In the genomic region with DNA sequence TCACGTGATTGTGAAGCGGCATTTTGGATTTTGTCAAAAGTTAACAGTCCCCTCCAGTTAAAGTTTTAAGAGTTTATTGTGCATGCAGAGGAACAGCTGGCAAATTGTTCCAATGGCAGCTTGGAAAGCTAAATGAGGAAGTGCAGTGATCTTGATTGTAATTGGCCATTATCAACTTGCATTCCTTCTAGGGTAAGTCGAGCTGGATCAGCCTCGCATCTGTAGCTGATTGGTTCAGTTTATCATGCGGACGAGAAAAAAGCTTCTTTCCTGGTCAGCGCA, we compare ENCODE assay signal across 8 cellular contexts. TPM values are rescaled to one million over a fixed set of nuclear protein-coding genes. Genes with fewer than 3 reads are reported as not detected.
A peak's percentile ranks its signal among the peaks of the same experiment; 100 is the strongest.
DNase-seq lines count a peak whose midpoint lies in the region; ATAC-seq and TF ChIP-seq lines count a peak whose summit lies in the region.

No MANE protein-coding gene starts in this region.

- no peak for TF ChIP-seq CTCF in breast epithelium (IDR thresholded peaks at IDR 0.05)

- H3K27me3 ChIP-seq in NT2/D1 (ENCODE audit: insufficient read depth, insufficient read length) = no peaks in the 10 kb centered on the region
- no peaks in the 10 kb centered on the region for H3K27me3 ChIP-seq in breast epithelium

- no peak for TF ChIP-seq POLR2A in breast epithelium (IDR thresholded peaks at IDR 0.05)

- intact Hi-C loops in breast epithelium (cut with DNase I; ENCODE audit: low total_unique reads) = no loop called here

- peaks cover 21% of the 10 kb centered on the region for H3K36me3 ChIP-seq in NT2/D1 (ENCODE audit: insufficient read depth, insufficient read length, low read length)
- no peaks in the 10 kb centered on the region for H3K36me3 ChIP-seq in breast epithelium

- H3K4me1 ChIP-seq in NT2/D1 (ENCODE audit: insufficient read depth, insufficient read length) = peaks cover 3% of the 10 kb centered on the region
- H3K4me1 ChIP-seq in breast epithelium = peaks cover 0 to 8% of the 10 kb centered on the region in 2 donors

- H3K27ac ChIP-seq in breast epithelium = peak overlapping the region in 1 of 2 donors; percentile 86
- peak overlapping the region; percentile 74 for H3K27ac ChIP-seq in substantia nigra (ENCODE audit: low read depth, low read length, poor library complexity, severe bottlenecking)

- H3K9me3 ChIP-seq in NT2/D1 (ENCODE audit: insufficient read depth, low read length) = no peaks in the 10 kb centered on the region
- no peaks in the 10 kb centered on the region for H3K9me3 ChIP-seq in breast epithelium

- peak overlapping the region; percentile 87 for H3K9ac ChIP-seq in NT2/D1 (ENCODE audit: insufficient read length, low read depth)

- DNase-seq in DMS53 treated with DMSO at 0.1 percent for 48 hours (lab: John Stamatoyannopoulos, UW; ENCODE audit: unreplicated experiment) (peak; percentile 65), NT2/D1 (ENCODE audit: low read depth, low spot score) (no peak), breast epithelium (ENCODE audit: low spot score in 2 of 2) (no peak), left kidney (ENCODE audit: low read depth, low spot score) (peak; percentile 70), substantia nigra (lab: John Stamatoyannopoulos, UW) (no peak), NCI-H524 treated with DMSO at 0.1 percent for 48 hours (lab: John Stamatoyannopoulos, UW) (no peak)

- H3K4me3 ChIP-seq in NT2/D1 (ENCODE audit: insufficient read length, low read depth) (peak overlapping the region; percentile 85), breast epithelium (peak overlapping the region; percentile 64 to 86 (median 78))

- ATAC-seq in GM21786 (IDR thresholded peaks at IDR 0.05; ENCODE audit: unreplicated experiment) (peak; percentile 29), GM19463 (IDR thresholded peaks at IDR 0.05; ENCODE audit: unreplicated experiment) (no peak)

RNA-seq across cellular contexts. Expression of a gene that starts 0.6 kb away (rescaled TPM):
- 10 to 100 TPM in 1 of 3 donors, 1 to 10 TPM in 2; 4.6 to 12.3 (median 8.5) TPM for total RNA-seq in breast epithelium

RNA-seq across cellular contexts. Expression of a gene that starts 7.3 kb away (rescaled TPM):
- total RNA-seq in breast epithelium = 100 to 1,000 TPM; 741 to 814 (median 754) TPM

RNA-seq across cellular contexts. Expression of a gene that starts 26.8 kb away (rescaled TPM):
- total RNA-seq in breast epithelium = 10 to 100 TPM; 42.2 to 58.7 (median 58.3) TPM

RNA-seq across cellular contexts. Expression of a gene that starts 31.2 kb away (rescaled TPM):
- 10 to 100 TPM in 1 of 3 donors, 1 to 10 TPM in 2; 7.5 to 11.0 (median 8.0) TPM for total RNA-seq in breast epithelium

RNA-seq across cellular contexts. Expression of a gene that starts 34.5 kb away (rescaled TPM):
- total RNA-seq in breast epithelium = 10 to 100 TPM; 32.8 to 40.6 (median 32.9) TPM

Comparison
In these comparisons a context has a peak if more than half of its experiments do, and no peak if none do; other contexts are left out.
1. DNase-seq: peak in DMS53 treated with DMSO at 0.1 percent for 48 hours (single experiment) and left kidney (single experiment); none in NT2/D1 (single experiment), breast epithelium (0 of 2), substantia nigra (0 of 49) and NCI-H524 treated with DMSO at 0.1 percent for 48 hours (single experiment).